In genomic region chr19:58554494-58555368, GRCh38 we compare ENCODE assay signal across 8 cellular contexts. TPM values are rescaled to one million over a fixed set of nuclear protein-coding genes. Genes with fewer than 3 reads are reported as not detected.
DNase-seq lines count a peak whose midpoint lies in the region; ATAC-seq and TF ChIP-seq lines count a peak whose summit lies in the region.

Gene CHMP2A, minus strand, starts transcription at chr19:58555105. Its CDS starts 893 bp downstream, at chr19:58554212.

- POLR2A ChIA-PET in AG04449 (lab: Yijun Ruan, JAX) = interaction anchor here (0.6 to 3.5 kb wide), 4 partner anchors 10 to 86 kb away, joined by 3 to 81 read pairs (median 16); partner anchors contain the start of genes TRIM28 and ZBTB45

- H3K36me3 ChIP-seq in subcutaneous abdominal adipose tissue (ENCODE audit: control insufficient read depth in 5 of 5, insufficient read depth in 5 of 5, low read length in 5 of 5) = peaks cover 0 to 45% (median 45%) of the 10 kb centered on the region in 5 donors

- CTCF ChIA-PET in AG04449 (lab: Yijun Ruan, JAX) = interaction anchor here (3.1 to 3.7 kb wide), 2 partner anchors 10 to 35 kb away, joined by 22 to 37 read pairs; partner anchors contain the start of genes TRIM28 and ZBTB45

- DNase-seq in AG04449 (ENCODE audit: low read depth, low spot score) (no peak), LHCN-M2 (ENCODE audit: low read depth) (peak; percentile 96), fibroblast of pulmonary artery (ENCODE audit: low read depth) (peak; percentile 97), neural crest cell (ENCODE audit: low read depth, low spot score) (peak; percentile 97), hypothalamus (lab: John Stamatoyannopoulos, UW) (no peak)
- DNase-seq in activated T-cell treated with anti-CD3 and anti-CD28 coated beads, Interleukin-2, amount 50 U/mL, for 4 hours = peak; percentile 97

- peak within 1 kb of the TSS; percentile 98 for H3K27ac ChIP-seq in subcutaneous abdominal adipose tissue (ENCODE audit: low read depth, low read length)

- TF ChIP-seq CTCF in AG04449 (IDR thresholded peaks at IDR 0.05; ENCODE audit: insufficient read depth, low read length, missing control alignments) (no peak), fibroblast of pulmonary artery (IDR thresholded peaks at IDR 0.05; ENCODE audit: low read length, missing control alignments) (no peak), neural crest cell (conservative IDR thresholded peaks at IDR 0.05) (no peak)

- no peaks in the 10 kb centered on the region for H3K9me3 ChIP-seq in subcutaneous abdominal adipose tissue (ENCODE audit: control insufficient read depth in 5 of 5, low read length in 5 of 5)

- peak within 1 kb of the TSS; percentile 80 to 97 (median 91) for H3K9ac ChIP-seq in subcutaneous abdominal adipose tissue (ENCODE audit: low read length in 5 of 5)

- peaks cover 12 to 53% (median 49%) of the 10 kb centered on the region in 5 donors for H3K4me1 ChIP-seq in subcutaneous abdominal adipose tissue (ENCODE audit: control insufficient read depth in 5 of 5, insufficient read depth in 5 of 5, low read length in 5 of 5)

- H3K36me3 Mint-ChIP-seq in activated T-cell treated with anti-CD3 and anti-CD28 coated beads, Interleukin-2, amount 50 U/mL, for 4 hours (ENCODE audit: insufficient read depth) = peaks cover 41% of the 10 kb centered on the region
- peaks cover 39% of the 10 kb centered on the region for H3K36me3 Mint-ChIP-seq in neural crest cell (ENCODE audit: low read depth)

- no peaks in the 10 kb centered on the region for H3K27me3 ChIP-seq in subcutaneous abdominal adipose tissue (ENCODE audit: control insufficient read depth in 5 of 5, insufficient read depth in 4 of 5, low read length in 5 of 5)

- peak within 1 kb of the TSS; percentile 81 for H3K4me3 ChIP-seq in AG04449 (ENCODE audit: low read depth, low read length)
- peak within 1 kb of the TSS; percentile 90 for H3K4me3 ChIP-seq in fibroblast of pulmonary artery (replicated peaks; ENCODE audit: low read depth, low read length)
- peak within 1 kb of the TSS; percentile 87 to 97 (median 95) for H3K4me3 ChIP-seq in subcutaneous abdominal adipose tissue (ENCODE audit: low read depth in 1 of 5, low read length in 5 of 5)

- H3K9me3 Mint-ChIP-seq in activated T-cell treated with anti-CD3 and anti-CD28 coated beads, Interleukin-2, amount 50 U/mL, for 4 hours = no peaks in the 10 kb centered on the region
- H3K9me3 Mint-ChIP-seq in neural crest cell = no peaks in the 10 kb centered on the region

- ATAC-seq in GM19452 (IDR thresholded peaks at IDR 0.05; ENCODE audit: unreplicated experiment) = peak; percentile 27
- peak; percentile 32 to 35 for ATAC-seq in activated T-cell treated with anti-CD3 and anti-CD28 coated beads, Interleukin-2, amount 50 U/mL, for 4 hours

- H3K4me1 Mint-ChIP-seq in activated T-cell treated with anti-CD3 and anti-CD28 coated beads, Interleukin-2, amount 50 U/mL, for 4 hours (ENCODE audit: low read depth) = peaks cover 48% of the 10 kb centered on the region
- H3K4me1 Mint-ChIP-seq in neural crest cell = peaks cover 67% of the 10 kb centered on the region

- no peaks in the 10 kb centered on the region for H3K27me3 Mint-ChIP-seq in activated T-cell treated with anti-CD3 and anti-CD28 coated beads, Interleukin-2, amount 50 U/mL, for 4 hours (ENCODE audit: low read depth)
- H3K27me3 Mint-ChIP-seq in neural crest cell (ENCODE audit: low read depth) = peaks cover 34% of the 10 kb centered on the region

- peak within 1 kb of the TSS; percentile 98 for H3K27ac Mint-ChIP-seq in neural crest cell (ENCODE audit: unreplicated experiment)

- H3K4me3 Mint-ChIP-seq in activated T-cell treated with anti-CD3 and anti-CD28 coated beads, Interleukin-2, amount 50 U/mL, for 4 hours = peak within 1 kb of the TSS; percentile 98
- H3K4me3 Mint-ChIP-seq in neural crest cell = peak within 1 kb of the TSS; percentile 94

RNA-seq across cellular contexts. Expression of gene CHMP2A, which starts in this region (rescaled TPM):
- 84.8 and 125 TPM in 2 replicates for total RNA-seq in LHCN-M2 (2014; rRNA removed)
- polyA plus RNA-seq in LHCN-M2 (2012) = 235 TPM
- 100 to 1,000 TPM; 117 to 128 (median 119) TPM for total RNA-seq in activated T-cell treated with anti-CD3 and anti-CD28 coated beads, Interleukin-2, amount 50 U/mL, for 4 hours
- 61.6 and 64.6 TPM in 2 replicates for total RNA-seq in neural crest cell

Comparison
In these comparisons a context has a peak if more than half of its experiments do, and no peak if none do; other contexts are left out.
1. DNase-seq: peak in LHCN-M2 (single experiment), activated T-cell treated with anti-CD3 and anti-CD28 coated beads, Interleukin-2, amount 50 U/mL, for 4 hours (single experiment), fibroblast of pulmonary artery (single experiment) and neural crest cell (single experiment); none in AG04449 (single experiment) and hypothalamus (0 of 51).
2. Peak in every context shown above with its lines, with median percentiles within 50 percentile points of each other: H3K4me3 ChIP-seq.